ENCODE assay signal across 8 cellular contexts in genomic region chr6:106629859-106630163, GRCh38. TPM values are rescaled to one million over a fixed set of nuclear protein-coding genes. Genes with fewer than 3 reads are reported as not detected.
DNase-seq lines count a peak whose midpoint lies in the region; ATAC-seq and TF ChIP-seq lines count a peak whose summit lies in the region.

No MANE protein-coding gene starts in this region.

- H3K79me2 ChIP-seq in mammary epithelial cell (ENCODE audit: insufficient read depth, low read length) = peaks cover 60% of the 10 kb centered on the region

- BruUV-seq in mammary epithelial cell (replicated peaks; lab: Mats Ljungman, UMichigan) = TSS peak; percentile 37

- H3K4me3 ChIP-seq in mammary epithelial cell (replicated peaks in 1 of 3; ENCODE audit: insufficient read depth in 1 of 3, low read depth in 2 of 3, low read length in 3 of 3) (peak overlapping the region; percentile 72 to 99 (median 99)), muscle layer of colon (ENCODE audit: low read depth in 1 of 2, low read length in 2 of 2) (peak overlapping the region; percentile 98 to 99)

- H3K36me3 ChIP-seq in mammary epithelial cell (ENCODE audit: insufficient read depth, low read length) = no peaks in the 10 kb centered on the region
- no peaks in the 10 kb centered on the region for H3K36me3 ChIP-seq in muscle layer of colon (ENCODE audit: insufficient read depth, low read length)

- CTCF ChIA-PET in mammary epithelial cell (lab: Charles Lee; ENCODE audit: low non-redundant PET) = no interaction called here

- intact Hi-C loops in mammary epithelial cell (cut with micrococcal nuclease) = loop anchor here (1.0 to 2.0 kb wide), 2 partner anchors 121 to 344 kb away; partner anchors contain the start of gene CD24

- H3K9ac ChIP-seq in mammary epithelial cell (ENCODE audit: insufficient read depth, low read length) = peak overlapping the region; percentile 97
- peak overlapping the region; percentile 91 for H3K9ac ChIP-seq in muscle layer of colon (ENCODE audit: low read length)

- peak overlapping the region; percentile 100 for H2AFZ ChIP-seq in mammary epithelial cell (ENCODE audit: low read depth, low read length)

- dilution Hi-C loops in mammary epithelial cell (cut with HindIII; ENCODE audit: low sequenced_read_pairs) = no loop called here

- ATAC-seq in HG03095 (IDR thresholded peaks at IDR 0.05; ENCODE audit: unreplicated experiment) = peak; percentile 1

- peak overlapping the region; percentile 87 for H3K4me2 ChIP-seq in mammary epithelial cell (ENCODE audit: insufficient read depth, low read depth, low read length)

- H3K27me3 ChIP-seq in mammary epithelial cell (ENCODE audit: insufficient read depth, low read length) = no peaks in the 10 kb centered on the region
- no peaks in the 10 kb centered on the region for H3K27me3 ChIP-seq in muscle layer of colon (ENCODE audit: control insufficient read depth in 1 of 2, insufficient read depth in 2 of 2, low read length in 2 of 2)

- 0% methylated on average over 10 of the region's 14 CpGs for WGBS in mammary epithelial cell (ENCODE audit: low coverage, missing lambda C conversion rate)

- no peak for TF ChIP-seq CTCF in mammary epithelial cell (conservative IDR thresholded peaks at IDR 0.05 in 1 of 2, IDR thresholded peaks at IDR 0.05 in 1 of 2; ENCODE audit: extremely low read depth in 1 of 2, insufficient read depth in 1 of 2, low read depth in 1 of 2, low read length in 2 of 2)

- peaks cover 4% of the 10 kb centered on the region for H3K4me1 ChIP-seq in mammary epithelial cell (ENCODE audit: insufficient read depth, low read length)
- H3K4me1 ChIP-seq in muscle layer of colon (ENCODE audit: insufficient read depth, low read length) = peaks cover 16% of the 10 kb centered on the region

- H3K9me3 ChIP-seq in mammary epithelial cell (replicated peaks; ENCODE audit: insufficient read depth, low read length) (no peaks in the 10 kb centered on the region), muscle layer of colon (ENCODE audit: low read length) (no peaks in the 10 kb centered on the region)

- DNase-seq in AG08395 (ENCODE audit: low spot score) (peak; percentile 6), mammary epithelial cell (no peak), DMS79 (lab: John Stamatoyannopoulos, UW) (no peak), SK-N-DZ (ENCODE audit: low spot score) (no peak), NK-92 (lab: John Stamatoyannopoulos, UW; ENCODE audit: unreplicated experiment) (no peak), RKO (ENCODE audit: low spot score) (no peak)

- no peaks in the 10 kb centered on the region for H4K20me1 ChIP-seq in mammary epithelial cell (ENCODE audit: insufficient read depth, low read length)

- in situ Hi-C loops in mammary epithelial cell (cut with MboI; ENCODE audit: low sequenced_read_pairs in 2 of 2) = no loop called here

- H3K27ac ChIP-seq in mammary epithelial cell (ENCODE audit: insufficient read depth, low read depth, low read length) (peak overlapping the region; percentile 93), muscle layer of colon (ENCODE audit: low read depth, low read length) (peak overlapping the region; percentile 67)

RNA-seq across cellular contexts. Expression of gene QRSL1, which starts 0.4 kb away (rescaled TPM):
- 10 to 100 TPM; 10.8 to 14.9 TPM for total RNA-seq in mammary epithelial cell
- polyA plus RNA-seq in mammary epithelial cell = 6.7 TPM
- polyA minus RNA-seq in mammary epithelial cell = 3.4 TPM
- 20.5 and 22.5 TPM in 2 replicates for polyA plus RNA-seq in SK-N-DZ (2014; cell fraction: cytosol; rRNA removed)
- 9.6 and 11.4 TPM in 2 replicates for polyA plus RNA-seq in SK-N-DZ (2014; cell fraction: nucleus; rRNA removed)

RNA-seq across cellular contexts. Expression of gene RTN4IP1, which starts 0.5 kb away (rescaled TPM):
- total RNA-seq in mammary epithelial cell = 1 to 10 TPM; 4.3 to 7.4 TPM
- polyA plus RNA-seq in mammary epithelial cell = 8.3 TPM
- 18.6 TPM for polyA minus RNA-seq in mammary epithelial cell
- 10.5 and 14.2 TPM in 2 replicates for polyA plus RNA-seq in SK-N-DZ (2014; cell fraction: cytosol; rRNA removed)
- polyA plus RNA-seq in SK-N-DZ (2014; cell fraction: nucleus; rRNA removed) = 4.6 and 8.1 TPM in 2 replicates
